In genomic region chr22:46246178-46246577, GRCh38 we compare ENCODE assay signal across 28 cellular contexts. TPM values are rescaled to one million over a fixed set of nuclear protein-coding genes. Genes with fewer than 3 reads are reported as not detected.
DNase-seq lines count a peak whose midpoint lies in the region; ATAC-seq and TF ChIP-seq lines count a peak whose summit lies in the region.
"Had no signal": no experiment of that assay in that cellular context is flagged by ENCODE, and none has a peak within 500 bp of the region (broad histone marks: within the 10 kb centered on the region; RNA-seq: fewer than 3 reads in every experiment).

No MANE protein-coding gene starts in this region.

- ATAC-seq in right cardiac atrium (no peak), Right ventricle myocardium inferior (no peak)
- no peak for ATAC-seq in activated naive CD8-positive, alpha-beta T cell treated with anti-CD3 and anti-CD28 coated beads, Interleukin-2, amount 50 U/mL, for 24 hours
- ATAC-seq: A549, GM12878, SK-N-SH treated with all-trans-retinoic acid at 6 μM for 48 hours had no signal

- H3K14ac ChIP-seq in trophoblast cell (ENCODE audit: low read length), result no peak overlapping the region

- no peak overlapping the region for H3K18ac ChIP-seq in trophoblast cell (ENCODE audit: low read length)

- H3K4me1 Mint-ChIP-seq in type B pancreatic cell (ENCODE audit: unreplicated experiment), result peaks cover 5% of the 10 kb centered on the region
- peaks cover 11% of the 10 kb centered on the region for H3K4me1 Mint-ChIP-seq in activated naive CD8-positive, alpha-beta T cell treated with anti-CD3 and anti-CD28 coated beads, Interleukin-2, amount 50 U/mL, for 24 hours

- no peak overlapping the region for H3K23ac ChIP-seq in trophoblast cell (ENCODE audit: low read length)

- H2AFZ ChIP-seq in trophoblast cell (ENCODE audit: insufficient read depth, low read length, poor library complexity), result no peak overlapping the region
- H2AFZ ChIP-seq: GM23248 had no signal

- H4K91ac ChIP-seq in trophoblast cell (ENCODE audit: low read depth, low read length), result no peak overlapping the region

- intact Hi-C loops in right cardiac atrium (cut with DNase I) (no loop called here), Right ventricle myocardium inferior (cut with DNase I) (loop anchor here (10.0 kb wide), 1 partner anchor 91 kb away; the partner anchor contains the start of gene PPARA)

- no peak overlapping the region for H2BK12ac ChIP-seq in trophoblast cell (ENCODE audit: low read length)

- no peak overlapping the region for H3K9ac ChIP-seq in trophoblast cell (ENCODE audit: low read length)
- H3K9ac ChIP-seq: GM23248 had no signal

- no peaks in the 10 kb centered on the region for H3K9me3 ChIP-seq in right cardiac atrium (ENCODE audit: control insufficient read depth, low read length)
- H3K9me3 ChIP-seq in trophoblast cell (ENCODE audit: insufficient read depth, low read depth, low read length), result peaks cover 1% of the 10 kb centered on the region
- H3K9me3 ChIP-seq: A549, Caco-2, Peyer's patch, SJCRH30 had no signal

- H3K27me3 ChIP-seq in right cardiac atrium (ENCODE audit: control insufficient read depth, insufficient read depth) (no peaks in the 10 kb centered on the region), trophoblast cell (ENCODE audit: insufficient read depth, low read length) (no peaks in the 10 kb centered on the region), H7 (ENCODE audit: control insufficient read depth, insufficient read depth, low read length) (peaks cover 5% of the 10 kb centered on the region; the same call in 1 of the 2 replicates)
- H3K27me3 ChIP-seq: Peyer's patch, SJCRH30 had no signal

- H2BK120ac ChIP-seq in trophoblast cell (ENCODE audit: insufficient read depth, low read length, poor library complexity), result no peak overlapping the region

- H3K27ac ChIP-seq in right cardiac atrium (ENCODE audit: low read length) (peak overlapping the region; percentile 7), caudate nucleus (ENCODE audit: low read depth, low read length) (peak overlapping the region; percentile 81), trophoblast cell (ENCODE audit: low read depth, low read length) (no peak overlapping the region)
- H3K27ac ChIP-seq: A549, GM23248, Peyer's patch had no signal

- H3K36me3 ChIP-seq in trophoblast cell (ENCODE audit: control insufficient read depth in 1 of 2, insufficient read depth in 2 of 2, low read length in 2 of 2) (peaks cover 4 to 5% of the 10 kb centered on the region in 2 experiments), H7 (replicated peaks; ENCODE audit: control insufficient read depth, insufficient read depth, low read length) (peaks cover 1% of the 10 kb centered on the region; the same call in 1 of the 2 replicates)

- no peak overlapping the region for H3K4me3 ChIP-seq in right cardiac atrium (ENCODE audit: low read length)
- peak overlapping the region; percentile 5 for H3K4me3 ChIP-seq in trophoblast cell (ENCODE audit: low read depth, low read length)
- no peak overlapping the region for H3K4me3 ChIP-seq in H7 (ENCODE audit: insufficient read depth, low read depth, low read length)
- H3K4me3 ChIP-seq: A549, GM12878, GM23248, Peyer's patch, SJCRH30 had no signal

- H3K36me3 Mint-ChIP-seq in type B pancreatic cell, result peaks cover 2% of the 10 kb centered on the region
- no peaks in the 10 kb centered on the region for H3K36me3 Mint-ChIP-seq in activated naive CD8-positive, alpha-beta T cell treated with anti-CD3 and anti-CD28 coated beads, Interleukin-2, amount 50 U/mL, for 24 hours (ENCODE audit: low read depth)
- H3K36me3 Mint-ChIP-seq: IgD-negative memory B cell had no signal

- H3K4me3 Mint-ChIP-seq in type B pancreatic cell, result no peak overlapping the region
- no peak overlapping the region for H3K4me3 Mint-ChIP-seq in activated naive CD8-positive, alpha-beta T cell treated with anti-CD3 and anti-CD28 coated beads, Interleukin-2, amount 50 U/mL, for 24 hours
- H3K4me3 Mint-ChIP-seq: CD4-positive, alpha-beta memory T cell; IgD-negative memory B cell had no signal

- peaks cover 15% of the 10 kb centered on the region for H3K4me1 ChIP-seq in right cardiac atrium (ENCODE audit: control insufficient read depth, insufficient read depth, low read length)
- peaks cover 7 to 9% of the 10 kb centered on the region in 2 experiments for H3K4me1 ChIP-seq in trophoblast cell (ENCODE audit: control insufficient read depth in 1 of 2, insufficient read depth in 2 of 2, low read length in 2 of 2)

- no peak overlapping the region for H4K8ac ChIP-seq in trophoblast cell (ENCODE audit: low read depth, low read length)

- WGBS in right cardiac atrium, result 96% methylated on average over 10 of the region's 10 CpGs
- WGBS in trophoblast cell (ENCODE audit: extremely low coverage, insufficient coverage, insufficient read length), result no CpG with 5 or more reads among the region's 10 CpGs

- TF ChIP-seq CTCF in type B pancreatic cell (conservative IDR thresholded peaks at IDR 0.05), result no peak

- no peak overlapping the region for H3K4ac ChIP-seq in trophoblast cell (ENCODE audit: low read depth, low read length)

- no peak overlapping the region for H2AK5ac ChIP-seq in trophoblast cell (ENCODE audit: low read length)

- DNase-seq in right cardiac atrium (no peak), Right ventricle myocardium inferior (ENCODE audit: missing footprints) (no peak), caudate nucleus (lab: John Stamatoyannopoulos, UW) (no peak), trophoblast cell (no peak), type B pancreatic cell (ENCODE audit: extremely low spot score, unreplicated experiment) (no peak), H7 (no peak)
- DNase-seq in activated naive CD8-positive, alpha-beta T cell treated with anti-CD3 and anti-CD28 coated beads, Interleukin-2, amount 50 U/mL, for 24 hours, result no peak
- DNase-seq: AML-193; Caco-2; CD4-positive, alpha-beta memory T cell; EL; GDM1; GM23248; HCEC 1CT; NCI-H1092 treated with DMSO at 0.1 percent for 48 hours; NCI-H1436; NCI-H187; NCI-H2081 treated with DMSO at 0.1 percent for 48 hours; NCI-H2171; NCI-H226; NCI-H510A treated with DMSO at 0.1 percent for 48 hours; OCI-M1; Peyer's patch had no signal

- no peak overlapping the region for H4K12ac ChIP-seq in trophoblast cell (ENCODE audit: low read depth, low read length)

- peaks cover 9% of the 10 kb centered on the region for H3K79me2 ChIP-seq in trophoblast cell (ENCODE audit: control insufficient read depth, insufficient read depth, low read length, poor library complexity)

- H3K9me3 Mint-ChIP-seq in type B pancreatic cell, result no peaks in the 10 kb centered on the region
- H3K9me3 Mint-ChIP-seq in activated naive CD8-positive, alpha-beta T cell treated with anti-CD3 and anti-CD28 coated beads, Interleukin-2, amount 50 U/mL, for 24 hours, result no peaks in the 10 kb centered on the region
- H3K9me3 Mint-ChIP-seq: IgD-negative memory B cell had no signal

- H3K79me1 ChIP-seq in trophoblast cell (ENCODE audit: low read length), result peaks cover 10% of the 10 kb centered on the region

- H3K4me2 ChIP-seq in trophoblast cell (ENCODE audit: low read length), result no peak overlapping the region
- H3K4me2 ChIP-seq: A549 had no signal

- H3K27me3 Mint-ChIP-seq in type B pancreatic cell, result no peaks in the 10 kb centered on the region
- no peaks in the 10 kb centered on the region for H3K27me3 Mint-ChIP-seq in activated naive CD8-positive, alpha-beta T cell treated with anti-CD3 and anti-CD28 coated beads, Interleukin-2, amount 50 U/mL, for 24 hours
- H3K27me3 Mint-ChIP-seq: CD4-positive, alpha-beta memory T cell; IgD-negative memory B cell had no signal

- no peak overlapping the region for H3K27ac Mint-ChIP-seq in type B pancreatic cell
- H3K27ac Mint-ChIP-seq in activated naive CD8-positive, alpha-beta T cell treated with anti-CD3 and anti-CD28 coated beads, Interleukin-2, amount 50 U/mL, for 24 hours, result no peak overlapping the region

- no peak overlapping the region for H2BK5ac ChIP-seq in trophoblast cell (ENCODE audit: low read depth, low read length, poor library complexity)

RNA-seq across cellular contexts. Expression of gene CDPF1, which starts 3.9 kb away (rescaled TPM):
- total RNA-seq in right cardiac atrium (10 to 100 TPM in 1 of 4 donors, 1 to 10 TPM in 3; 8.9 to 10.4 (median 9.2) TPM), Right ventricle myocardium inferior (6.2 TPM), type B pancreatic cell (ENCODE audit: low replicate concordance) (10.8 and 12.9 TPM in 2 replicates)
- polyA plus RNA-seq in right cardiac atrium, result 10.5 TPM
- polyA plus RNA-seq in trophoblast cell (2013), result 5.5 and 5.9 TPM in 2 replicates
- 24.5 and 29.3 TPM in 2 replicates for total RNA-seq in H7 (2014; rRNA removed; shearing (Covaris generic))

RNA-seq across cellular contexts. Expression of gene PKDREJ, which starts 17.0 kb away (rescaled TPM):
- total RNA-seq in right cardiac atrium (under 1 TPM; 0.06 to 0.25 (median 0.10) TPM), Right ventricle myocardium inferior (0.08 TPM), type B pancreatic cell (ENCODE audit: low replicate concordance) (0.05 TPM in 1 of 2 replicates, not detected in the other)
- polyA plus RNA-seq in right cardiac atrium, result 0.07 TPM
- under 0.01 TPM in 2 replicates for polyA plus RNA-seq in trophoblast cell (2013)
- 0.07 TPM in 1 of 2 replicates, not detected in the other for total RNA-seq in H7 (2014; rRNA removed; shearing (Covaris generic))
- total RNA-seq: Caco-2; CD4-positive, alpha-beta memory T cell; GM12878; GM23248 had no signal
- polyA plus RNA-seq: A549; CD4-positive, alpha-beta memory T cell; IgD-negative memory B cell had no signal

RNA-seq across cellular contexts. Expression of gene TTC38, which starts 21.6 kb away (rescaled TPM):
- total RNA-seq in right cardiac atrium (10 to 100 TPM; 22.4 to 30.7 (median 27.8) TPM), Right ventricle myocardium inferior (23.8 TPM), type B pancreatic cell (ENCODE audit: low replicate concordance) (22.6 and 36.9 TPM in 2 replicates)
- 16.6 TPM for polyA plus RNA-seq in right cardiac atrium
- 11.4 and 12.4 TPM in 2 replicates for polyA plus RNA-seq in trophoblast cell (2013)
- 21.8 and 24.0 TPM in 2 replicates for total RNA-seq in H7 (2014; rRNA removed; shearing (Covaris generic))

RNA-seq across cellular contexts. Expression of gene GTSE1, which starts 50.5 kb away (rescaled TPM):
- total RNA-seq in right cardiac atrium (1 to 10 TPM in 3 of 4 donors, under 1 TPM in 1; 0.42 to 1.8 (median 1.2) TPM), Right ventricle myocardium inferior (0.92 TPM), type B pancreatic cell (ENCODE audit: low replicate concordance) (12.3 and 39.6 TPM in 2 replicates)
- polyA plus RNA-seq in right cardiac atrium, result 0.50 TPM
- polyA plus RNA-seq in trophoblast cell (2013), result 20.9 and 23.5 TPM in 2 replicates
- 38.8 and 42.9 TPM in 2 replicates for total RNA-seq in H7 (2014; rRNA removed; shearing (Covaris generic))
- polyA plus RNA-seq: CD4-positive, alpha-beta memory T cell; IgD-negative memory B cell had no signal
